36 cellular contexts compared by ENCODE assay signal in genomic region chr13:104442541-104442940, GRCh38.
"Had no signal": no experiment of that assay in that cellular context is flagged by ENCODE, and none has a peak within 500 bp of the region (broad histone marks: within the 10 kb centered on the region; RNA-seq: fewer than 3 reads in every experiment).

No MANE protein-coding gene starts in this region.

- H3K4me1 ChIP-seq: adrenal gland, body of pancreas, esophagus muscularis mucosa, foreskin keratinocyte, gastrocnemius medialis, heart left ventricle had no signal

- H3K36me3 ChIP-seq: adrenal gland, esophagus muscularis mucosa, gastrocnemius medialis, heart left ventricle had no signal

- H3K27me3 Mint-ChIP-seq: activated CD4-positive, alpha-beta memory T cell treated with anti-CD3 and anti-CD28 coated beads for 36 hours; activated CD4-positive, alpha-beta T cell treated with anti-CD3 and anti-CD28 coated beads for 36 hours; activated CD4-positive, alpha-beta T cell treated with anti-CD3 and anti-CD28 coated beads, Interleukin-2, amount 10 ng/mL, durations not matched to agents 24 days and 14 days; activated CD8-positive, alpha-beta memory T cell treated with anti-CD3 and anti-CD28 coated beads, Interleukin-2, amount 10 ng/mL, durations not matched to agents 7 days and 5 days; activated naive CD4-positive, alpha-beta T cell treated with anti-CD3 and anti-CD28 coated beads, Interleukin-2, amount 50 U/mL, for 24 hours; activated naive CD8-positive, alpha-beta T cell treated with anti-CD3 and anti-CD28 coated beads for 36 hours; activated naive CD8-positive, alpha-beta T cell treated with anti-CD3 and anti-CD28 coated beads, Interleukin-2, amount 50 U/mL, for 24 hours; effector memory CD8-positive, alpha-beta T cell; T-helper 17 cell had no signal

- H3K4me1 Mint-ChIP-seq: activated CD4-positive, alpha-beta T cell treated with anti-CD3 and anti-CD28 coated beads for 36 hours; activated CD4-positive, alpha-beta T cell treated with anti-CD3 and anti-CD28 coated beads, Interleukin-2, amount 10 ng/mL, durations not matched to agents 24 days and 14 days; activated CD8-positive, alpha-beta memory T cell treated with anti-CD3 and anti-CD28 coated beads, Interleukin-2, amount 10 ng/mL, durations not matched to agents 7 days and 5 days; activated naive CD4-positive, alpha-beta T cell treated with anti-CD3 and anti-CD28 coated beads, Interleukin-2, amount 50 U/mL, for 24 hours; activated naive CD8-positive, alpha-beta T cell treated with anti-CD3 and anti-CD28 coated beads for 36 hours; activated naive CD8-positive, alpha-beta T cell treated with anti-CD3 and anti-CD28 coated beads, Interleukin-2, amount 50 U/mL, for 24 hours; T-helper 17 cell had no signal

- H3K4me3 ChIP-seq: adrenal gland, body of pancreas, esophagus muscularis mucosa, gastrocnemius medialis, heart left ventricle had no signal

- H3K27ac ChIP-seq: adrenal gland, body of pancreas, esophagus muscularis mucosa, foreskin keratinocyte, gastrocnemius medialis, heart left ventricle had no signal

- H3K36me3 Mint-ChIP-seq: activated CD4-positive, alpha-beta memory T cell treated with anti-CD3 and anti-CD28 coated beads for 36 hours; activated CD8-positive, alpha-beta memory T cell treated with anti-CD3 and anti-CD28 coated beads, Interleukin-2, amount 10 ng/mL, durations not matched to agents 7 days and 5 days; activated naive CD4-positive, alpha-beta T cell treated with anti-CD3 and anti-CD28 coated beads, Interleukin-2, amount 50 U/mL, for 24 hours; activated naive CD8-positive, alpha-beta T cell treated with anti-CD3 and anti-CD28 coated beads for 36 hours had no signal

- H3K27ac Mint-ChIP-seq: activated CD4-positive, alpha-beta memory T cell treated with anti-CD3 and anti-CD28 coated beads for 36 hours; activated CD4-positive, alpha-beta T cell treated with anti-CD3 and anti-CD28 coated beads for 36 hours; activated CD4-positive, alpha-beta T cell treated with anti-CD3 and anti-CD28 coated beads, Interleukin-2, amount 10 ng/mL, durations not matched to agents 24 days and 14 days; activated CD8-positive, alpha-beta memory T cell treated with anti-CD3 and anti-CD28 coated beads, Interleukin-2, amount 10 ng/mL, durations not matched to agents 7 days and 5 days; activated CD8-positive, alpha-beta T cell treated with anti-CD3 and anti-CD28 coated beads, Interleukin-2, amount 10 ng/mL, durations not matched to agents 7 days and 5 days; activated naive CD4-positive, alpha-beta T cell treated with anti-CD3 and anti-CD28 coated beads for 36 hours; activated naive CD4-positive, alpha-beta T cell treated with anti-CD3 and anti-CD28 coated beads, Interleukin-2, amount 50 U/mL, for 24 hours; activated naive CD8-positive, alpha-beta T cell treated with anti-CD3 and anti-CD28 coated beads for 36 hours; activated naive CD8-positive, alpha-beta T cell treated with anti-CD3 and anti-CD28 coated beads, Interleukin-2, amount 50 U/mL, for 24 hours; activated T-helper 1 cell treated with anti-CD3 and anti-CD28 coated beads, Interleukin-12 subunit alpha, Interleukin-12 subunit beta, Interleukin-2, Interleukin-4 antibody, amounts not matched to agents 30 ng/mL and 10 ng/mL and 1 ng/mL, durations not matched to agents 14 hours and 24 hours and 36 hours; activated T-helper 2 cell treated with anti-CD3 and anti-CD28 coated beads, Interferon-gamma antibody, Interleukin-2, Interleukin-4, amounts not matched to agents 10 μg/mL and 5 μg/mL and 100 μg/mL, durations not matched to agents 14 hours and 24 hours and 36 hours; effector memory CD8-positive, alpha-beta T cell; T-helper 17 cell; T-helper 2 cell treated with Interferon-gamma antibody and Interleukin-4, amounts not matched to agents 5 μg/mL and 100 μg/mL, for 36 hours had no signal

- H3K9me3 ChIP-seq: adrenal gland, body of pancreas, esophagus muscularis mucosa, gastrocnemius medialis, heart left ventricle had no signal

- H3K27me3 ChIP-seq: adrenal gland, body of pancreas, esophagus muscularis mucosa, foreskin keratinocyte, gastrocnemius medialis, heart left ventricle had no signal

- H3K4me3 Mint-ChIP-seq: activated CD4-positive, alpha-beta memory T cell treated with anti-CD3 and anti-CD28 coated beads for 36 hours; activated CD4-positive, alpha-beta T cell treated with anti-CD3 and anti-CD28 coated beads for 36 hours; activated CD4-positive, alpha-beta T cell treated with anti-CD3 and anti-CD28 coated beads, Interleukin-2, amount 10 ng/mL, durations not matched to agents 24 days and 14 days; activated CD8-positive, alpha-beta memory T cell treated with anti-CD3 and anti-CD28 coated beads, Interleukin-2, amount 10 ng/mL, durations not matched to agents 7 days and 5 days; activated CD8-positive, alpha-beta T cell treated with anti-CD3 and anti-CD28 coated beads, Interleukin-2, amount 10 ng/mL, durations not matched to agents 7 days and 5 days; activated naive CD4-positive, alpha-beta T cell treated with anti-CD3 and anti-CD28 coated beads for 36 hours; activated naive CD4-positive, alpha-beta T cell treated with anti-CD3 and anti-CD28 coated beads, Interleukin-2, amount 50 U/mL, for 24 hours; activated naive CD8-positive, alpha-beta T cell treated with anti-CD3 and anti-CD28 coated beads for 36 hours; activated naive CD8-positive, alpha-beta T cell treated with anti-CD3 and anti-CD28 coated beads, Interleukin-2, amount 50 U/mL, for 24 hours; activated T-helper 1 cell treated with anti-CD3 and anti-CD28 coated beads, Interleukin-12 subunit alpha, Interleukin-12 subunit beta, Interleukin-2, Interleukin-4 antibody, amounts not matched to agents 30 ng/mL and 10 ng/mL and 1 ng/mL, durations not matched to agents 14 hours and 24 hours and 36 hours; effector memory CD8-positive, alpha-beta T cell; T-helper 17 cell; T-helper 2 cell treated with Interferon-gamma antibody and Interleukin-4, amounts not matched to agents 5 μg/mL and 100 μg/mL, for 36 hours had no signal

- DNase-seq: activated CD4-positive, alpha-beta memory T cell treated with anti-CD3 and anti-CD28 coated beads for 36 hours; activated CD4-positive, alpha-beta T cell treated with anti-CD3 and anti-CD28 coated beads for 36 hours; activated CD4-positive, alpha-beta T cell treated with anti-CD3 and anti-CD28 coated beads, Interleukin-2, amount 10 ng/mL, durations not matched to agents 24 days and 14 days; activated CD4-positive, CD25-positive, alpha-beta regulatory T cell; activated CD4-positive, CD25-positive, alpha-beta regulatory T cell treated with anti-CD3 and anti-CD28 coated beads, Interleukin-2, amount 50 U/mL, for 72 hours; activated CD8-positive, alpha-beta memory T cell treated with anti-CD3 and anti-CD28 coated beads, Interleukin-2, amount 10 ng/mL, durations not matched to agents 7 days and 5 days; activated CD8-positive, alpha-beta memory T cell treated with anti-CD3 and anti-CD28 coated beads, Interleukin-2, amount 50 U/mL, for 4 hours; activated CD8-positive, alpha-beta T cell treated with anti-CD3 and anti-CD28 coated beads, Interleukin-2, amount 10 ng/mL, durations not matched to agents 7 days and 5 days; activated effector memory CD4-positive, alpha-beta T cell treated with anti-CD3 and anti-CD28 coated beads, Interleukin-2, amount 50 U/mL, for 16 hours; activated naive CD4-positive, alpha-beta T cell treated with anti-CD3 and anti-CD28 coated beads for 36 hours; activated naive CD8-positive, alpha-beta T cell treated with anti-CD3 and anti-CD28 coated beads for 36 hours; activated naive CD8-positive, alpha-beta T cell treated with anti-CD3 and anti-CD28 coated beads, Interleukin-2, amount 50 U/mL, for 24 hours; activated T-cell treated with anti-CD3 and anti-CD28 coated beads, Interleukin-2, amount 50 U/mL, for 1 hour; activated T-cell treated with anti-CD3 and anti-CD28 coated beads, Interleukin-2, amount 50 U/mL, for 48 hours; adrenal gland; amygdala; aorta; body of pancreas; caudate nucleus; cortex of kidney; dermis blood vessel endothelial cell; effector CD4-positive, alpha-beta T cell; effector memory CD8-positive, alpha-beta T cell; erythroblast; gastrocnemius medialis; glutamatergic neuron; heart left ventricle; T-helper 1 cell; T-helper 17 cell; T1000 had no signal

- H3K9me3 Mint-ChIP-seq: activated CD4-positive, alpha-beta T cell treated with anti-CD3 and anti-CD28 coated beads, Interleukin-2, amount 10 ng/mL, durations not matched to agents 24 days and 14 days; activated naive CD8-positive, alpha-beta T cell treated with anti-CD3 and anti-CD28 coated beads for 36 hours had no signal
